8 cellular contexts compared by ENCODE assay signal in the genomic region with DNA sequence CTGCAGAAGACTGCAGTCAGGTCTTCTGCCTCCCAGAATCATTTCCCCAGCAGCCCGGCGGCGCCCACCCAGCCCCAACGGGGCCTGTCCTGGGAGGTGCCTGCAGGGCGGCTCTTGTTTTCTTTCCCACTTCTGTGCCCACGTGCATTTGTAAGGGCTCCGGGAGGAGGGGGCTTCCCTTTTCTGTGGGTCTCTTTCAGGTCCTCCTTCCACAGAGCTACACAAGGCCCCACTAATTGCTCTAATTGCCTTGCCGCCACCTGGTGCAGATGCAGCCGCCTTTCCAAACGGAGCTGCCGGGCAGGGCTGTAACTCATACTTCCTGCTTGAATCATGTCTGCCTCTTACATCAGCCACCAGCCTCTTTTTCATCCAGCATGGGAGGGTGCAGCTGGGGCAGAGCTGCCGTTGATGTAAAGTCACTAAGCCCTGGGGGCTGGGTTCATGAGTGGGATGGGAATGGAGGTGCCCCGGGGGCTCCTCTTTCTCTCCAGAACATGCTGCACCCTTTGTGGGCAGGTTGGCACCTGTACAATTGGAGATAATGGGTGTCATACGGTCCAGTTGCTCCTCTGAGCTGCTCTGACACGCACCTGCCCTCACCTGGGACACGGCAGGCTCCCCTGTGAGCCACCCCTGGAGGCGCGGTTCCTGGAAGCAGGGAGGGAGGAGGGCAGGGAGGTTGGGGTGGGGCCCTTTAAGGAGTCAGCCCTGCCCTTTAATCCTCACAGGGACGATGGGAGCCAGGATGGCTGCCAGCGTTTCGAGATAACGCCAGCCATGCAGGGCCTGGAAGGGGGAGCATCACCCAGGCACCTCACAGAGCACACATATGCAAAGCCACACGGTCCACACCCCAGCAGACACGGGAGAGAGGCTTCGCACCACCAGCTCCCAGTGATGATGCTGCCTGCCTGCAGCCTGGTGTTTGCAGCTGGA. TPM values are rescaled to one million over a fixed set of nuclear protein-coding genes. Genes with fewer than 3 reads are reported as not detected.
DNase-seq lines count a peak whose midpoint lies in the region; ATAC-seq and TF ChIP-seq lines count a peak whose summit lies in the region.

No MANE protein-coding gene starts in this region.

- no peaks in the 10 kb centered on the region for H3K36me3 Mint-ChIP-seq in memory B cell
- no peaks in the 10 kb centered on the region for H3K36me3 Mint-ChIP-seq in stimulated activated memory B cell treated with anti-CD40 and anti-IgM and Interleukin-4, amounts not matched to agents 10 μg/mL and 1 μg/mL and 100 μg/mL, for 72 hours

- ATAC-seq in memory B cell (ENCODE audit: low read depth) = peak; percentile 57
- peak; percentile 32 for ATAC-seq in stimulated activated memory B cell treated with anti-CD40 and anti-IgM and Interleukin-4, amounts not matched to agents 10 μg/mL and 1 μg/mL and 100 μg/mL, for 72 hours
- ATAC-seq in GM18868 (IDR thresholded peaks at IDR 0.05; ENCODE audit: unreplicated experiment) = no peak
- ATAC-seq in HG03135 (IDR thresholded peaks at IDR 0.05; ENCODE audit: unreplicated experiment) = no peak

- TF ChIP-seq CTCF in WI38 (IDR thresholded peaks at IDR 0.05; ENCODE audit: low read depth, low read length) = no peak

- peak overlapping the region; percentile 47 for H3K4me3 ChIP-seq in WI38 (ENCODE audit: low read depth, low read length)

- H3K27ac Mint-ChIP-seq in memory B cell = peak overlapping the region; percentile 91
- H3K27ac Mint-ChIP-seq in stimulated activated memory B cell treated with anti-CD40 and anti-IgM and Interleukin-4, amounts not matched to agents 10 μg/mL and 1 μg/mL and 100 μg/mL, for 72 hours = peak overlapping the region; percentile 84

- peak overlapping the region; percentile 73 for H3K4me3 Mint-ChIP-seq in memory B cell
- peak overlapping the region; percentile 71 for H3K4me3 Mint-ChIP-seq in stimulated activated memory B cell treated with anti-CD40 and anti-IgM and Interleukin-4, amounts not matched to agents 10 μg/mL and 1 μg/mL and 100 μg/mL, for 72 hours

- TF ChIP-seq POLR2A in GM15510 (IDR thresholded peaks at IDR 0.05; ENCODE audit: borderline replicate concordance, extremely low read depth, insufficient read length) = peak; percentile 40

- peak; percentile 97 for DNase-seq in NCI-H2107 treated with DMSO at 0.1 percent for 48 hours (lab: John Stamatoyannopoulos, UW; ENCODE audit: unreplicated experiment)
- peak; percentile 76 for DNase-seq in cerebellum (ENCODE audit: low spot score)
- peak; percentile 52 to 58 for DNase-seq in memory B cell (ENCODE audit: low spot score in 2 of 2)

- H3K27me3 Mint-ChIP-seq in memory B cell = no peaks in the 10 kb centered on the region
- H3K27me3 Mint-ChIP-seq in stimulated activated memory B cell treated with anti-CD40 and anti-IgM and Interleukin-4, amounts not matched to agents 10 μg/mL and 1 μg/mL and 100 μg/mL, for 72 hours = no peaks in the 10 kb centered on the region

- H3K9me3 Mint-ChIP-seq in memory B cell = no peaks in the 10 kb centered on the region
- no peaks in the 10 kb centered on the region for H3K9me3 Mint-ChIP-seq in stimulated activated memory B cell treated with anti-CD40 and anti-IgM and Interleukin-4, amounts not matched to agents 10 μg/mL and 1 μg/mL and 100 μg/mL, for 72 hours

- H3K4me1 Mint-ChIP-seq in memory B cell = peaks cover 51% of the 10 kb centered on the region
- peaks cover 67% of the 10 kb centered on the region for H3K4me1 Mint-ChIP-seq in stimulated activated memory B cell treated with anti-CD40 and anti-IgM and Interleukin-4, amounts not matched to agents 10 μg/mL and 1 μg/mL and 100 μg/mL, for 72 hours

RNA-seq across cellular contexts. Expression of a gene that starts 41.1 kb away (rescaled TPM):
- 36.7 TPM for total RNA-seq in cerebellum

Comparison
In these comparisons a context has a peak if more than half of its experiments do, and no peak if none do; other contexts are left out.
1. ATAC-seq: peak in memory B cell (single experiment) and stimulated activated memory B cell treated with anti-CD40 and anti-IgM and Interleukin-4, amounts not matched to agents 10 μg/mL and 1 μg/mL and 100 μg/mL, for 72 hours (single experiment); none in GM18868 (single experiment) and HG03135 (single experiment).
2. Peak in every context shown above with its lines, with median percentiles within 50 percentile points of each other: DNase-seq.